ENCODE assay signal across 35 cellular contexts in genomic region chrX:85026170-85026569, GRCh38.
"Had no signal": no experiment of that assay in that cellular context is flagged by ENCODE, and none has a peak within 500 bp of the region (broad histone marks: within the 10 kb centered on the region; RNA-seq: fewer than 3 reads in every experiment).

No MANE protein-coding gene starts in this region.

- H3K9me3 ChIP-seq: adrenal gland, body of pancreas, esophagus muscularis mucosa, gastrocnemius medialis had no signal

- ATAC-seq: activated CD4-positive, alpha-beta T cell treated with anti-CD3 and anti-CD28 coated beads for 36 hours; activated CD8-positive, alpha-beta memory T cell treated with anti-CD3 and anti-CD28 coated beads, Interleukin-2, amount 10 ng/mL, durations not matched to agents 7 days and 5 days; activated CD8-positive, alpha-beta T cell treated with anti-CD3 and anti-CD28 coated beads, Interleukin-2, amount 10 ng/mL, durations not matched to agents 7 days and 5 days; activated naive CD8-positive, alpha-beta T cell treated with anti-CD3 and anti-CD28 coated beads, Interleukin-2, amount 50 U/mL, for 24 hours; body of pancreas; effector memory CD8-positive, alpha-beta T cell; foreskin keratinocyte; gastrocnemius medialis; heart left ventricle had no signal

- H3K4me1 Mint-ChIP-seq: activated CD4-positive, alpha-beta T cell treated with anti-CD3 and anti-CD28 coated beads for 36 hours; activated CD4-positive, alpha-beta T cell treated with anti-CD3 and anti-CD28 coated beads, Interleukin-2, amount 10 ng/mL, durations not matched to agents 24 days and 14 days; activated CD8-positive, alpha-beta memory T cell treated with anti-CD3 and anti-CD28 coated beads, Interleukin-2, amount 10 ng/mL, durations not matched to agents 7 days and 5 days; activated naive CD8-positive, alpha-beta T cell treated with anti-CD3 and anti-CD28 coated beads for 36 hours; activated naive CD8-positive, alpha-beta T cell treated with anti-CD3 and anti-CD28 coated beads, Interleukin-2, amount 50 U/mL, for 24 hours had no signal

- H3K9me3 Mint-ChIP-seq: activated CD4-positive, alpha-beta memory T cell treated with anti-CD3 and anti-CD28 coated beads for 36 hours; activated CD4-positive, alpha-beta T cell treated with anti-CD3 and anti-CD28 coated beads, Interleukin-2, amount 10 ng/mL, durations not matched to agents 24 days and 14 days; activated naive CD4-positive, alpha-beta T cell treated with anti-CD3 and anti-CD28 coated beads for 36 hours; activated naive CD4-positive, alpha-beta T cell treated with anti-CD3 and anti-CD28 coated beads, Interleukin-2, amount 50 U/mL, for 24 hours; activated naive CD8-positive, alpha-beta T cell treated with anti-CD3 and anti-CD28 coated beads for 36 hours; activated T-helper 1 cell treated with anti-CD3 and anti-CD28 coated beads, Interleukin-12 subunit alpha, Interleukin-12 subunit beta, Interleukin-2, Interleukin-4 antibody, amounts not matched to agents 30 ng/mL and 10 ng/mL and 1 ng/mL, durations not matched to agents 14 hours and 24 hours and 36 hours; activated T-helper 2 cell treated with anti-CD3 and anti-CD28 coated beads, Interferon-gamma antibody, Interleukin-2, Interleukin-4, amounts not matched to agents 10 μg/mL and 5 μg/mL and 100 μg/mL, durations not matched to agents 14 hours and 24 hours and 36 hours; effector memory CD8-positive, alpha-beta T cell had no signal

- H3K4me3 ChIP-seq: adrenal gland, body of pancreas, esophagus muscularis mucosa, gastrocnemius medialis, heart left ventricle had no signal

- H3K4me3 Mint-ChIP-seq: activated CD4-positive, alpha-beta memory T cell treated with anti-CD3 and anti-CD28 coated beads for 36 hours; activated CD4-positive, alpha-beta T cell treated with anti-CD3 and anti-CD28 coated beads for 36 hours; activated CD4-positive, alpha-beta T cell treated with anti-CD3 and anti-CD28 coated beads, Interleukin-2, amount 10 ng/mL, durations not matched to agents 24 days and 14 days; activated CD8-positive, alpha-beta memory T cell treated with anti-CD3 and anti-CD28 coated beads, Interleukin-2, amount 10 ng/mL, durations not matched to agents 7 days and 5 days; activated CD8-positive, alpha-beta T cell treated with anti-CD3 and anti-CD28 coated beads, Interleukin-2, amount 10 ng/mL, durations not matched to agents 7 days and 5 days; activated naive CD4-positive, alpha-beta T cell treated with anti-CD3 and anti-CD28 coated beads for 36 hours; activated naive CD4-positive, alpha-beta T cell treated with anti-CD3 and anti-CD28 coated beads, Interleukin-2, amount 50 U/mL, for 24 hours; activated naive CD8-positive, alpha-beta T cell treated with anti-CD3 and anti-CD28 coated beads for 36 hours; activated naive CD8-positive, alpha-beta T cell treated with anti-CD3 and anti-CD28 coated beads, Interleukin-2, amount 50 U/mL, for 24 hours; activated T-helper 1 cell treated with anti-CD3 and anti-CD28 coated beads, Interleukin-12 subunit alpha, Interleukin-12 subunit beta, Interleukin-2, Interleukin-4 antibody, amounts not matched to agents 30 ng/mL and 10 ng/mL and 1 ng/mL, durations not matched to agents 14 hours and 24 hours and 36 hours; effector memory CD8-positive, alpha-beta T cell; T-helper 2 cell treated with Interferon-gamma antibody and Interleukin-4, amounts not matched to agents 5 μg/mL and 100 μg/mL, for 36 hours had no signal

- H3K27ac ChIP-seq: adrenal gland, body of pancreas, esophagus muscularis mucosa, foreskin keratinocyte, gastrocnemius medialis, heart left ventricle, WERI-Rb-1 had no signal

- H3K36me3 ChIP-seq: adrenal gland, esophagus muscularis mucosa, gastrocnemius medialis, heart left ventricle, WERI-Rb-1 had no signal

- H3K27ac Mint-ChIP-seq: activated CD4-positive, alpha-beta memory T cell treated with anti-CD3 and anti-CD28 coated beads for 36 hours; activated CD4-positive, alpha-beta T cell treated with anti-CD3 and anti-CD28 coated beads for 36 hours; activated CD4-positive, alpha-beta T cell treated with anti-CD3 and anti-CD28 coated beads, Interleukin-2, amount 10 ng/mL, durations not matched to agents 24 days and 14 days; activated CD8-positive, alpha-beta memory T cell treated with anti-CD3 and anti-CD28 coated beads, Interleukin-2, amount 10 ng/mL, durations not matched to agents 7 days and 5 days; activated CD8-positive, alpha-beta T cell treated with anti-CD3 and anti-CD28 coated beads, Interleukin-2, amount 10 ng/mL, durations not matched to agents 7 days and 5 days; activated naive CD4-positive, alpha-beta T cell treated with anti-CD3 and anti-CD28 coated beads for 36 hours; activated naive CD4-positive, alpha-beta T cell treated with anti-CD3 and anti-CD28 coated beads, Interleukin-2, amount 50 U/mL, for 24 hours; activated naive CD8-positive, alpha-beta T cell treated with anti-CD3 and anti-CD28 coated beads for 36 hours; activated naive CD8-positive, alpha-beta T cell treated with anti-CD3 and anti-CD28 coated beads, Interleukin-2, amount 50 U/mL, for 24 hours; activated T-helper 1 cell treated with anti-CD3 and anti-CD28 coated beads, Interleukin-12 subunit alpha, Interleukin-12 subunit beta, Interleukin-2, Interleukin-4 antibody, amounts not matched to agents 30 ng/mL and 10 ng/mL and 1 ng/mL, durations not matched to agents 14 hours and 24 hours and 36 hours; activated T-helper 2 cell treated with anti-CD3 and anti-CD28 coated beads, Interferon-gamma antibody, Interleukin-2, Interleukin-4, amounts not matched to agents 10 μg/mL and 5 μg/mL and 100 μg/mL, durations not matched to agents 14 hours and 24 hours and 36 hours; effector memory CD8-positive, alpha-beta T cell; T-helper 2 cell treated with Interferon-gamma antibody and Interleukin-4, amounts not matched to agents 5 μg/mL and 100 μg/mL, for 36 hours had no signal

- H3K27me3 ChIP-seq: adrenal gland, body of pancreas, esophagus muscularis mucosa, foreskin keratinocyte, gastrocnemius medialis, heart left ventricle had no signal

- H3K27me3 Mint-ChIP-seq: activated CD4-positive, alpha-beta memory T cell treated with anti-CD3 and anti-CD28 coated beads for 36 hours; activated CD4-positive, alpha-beta T cell treated with anti-CD3 and anti-CD28 coated beads for 36 hours; activated CD4-positive, alpha-beta T cell treated with anti-CD3 and anti-CD28 coated beads, Interleukin-2, amount 10 ng/mL, durations not matched to agents 24 days and 14 days; activated CD8-positive, alpha-beta memory T cell treated with anti-CD3 and anti-CD28 coated beads, Interleukin-2, amount 10 ng/mL, durations not matched to agents 7 days and 5 days; activated naive CD4-positive, alpha-beta T cell treated with anti-CD3 and anti-CD28 coated beads, Interleukin-2, amount 50 U/mL, for 24 hours; activated naive CD8-positive, alpha-beta T cell treated with anti-CD3 and anti-CD28 coated beads for 36 hours; activated naive CD8-positive, alpha-beta T cell treated with anti-CD3 and anti-CD28 coated beads, Interleukin-2, amount 50 U/mL, for 24 hours; effector memory CD8-positive, alpha-beta T cell had no signal

- DNase-seq: activated CD4-positive, alpha-beta memory T cell treated with anti-CD3 and anti-CD28 coated beads for 36 hours; activated CD4-positive, alpha-beta T cell treated with anti-CD3 and anti-CD28 coated beads for 36 hours; activated CD4-positive, alpha-beta T cell treated with anti-CD3 and anti-CD28 coated beads, Interleukin-2, amount 10 ng/mL, durations not matched to agents 24 days and 14 days; activated CD4-positive, CD25-positive, alpha-beta regulatory T cell; activated CD4-positive, CD25-positive, alpha-beta regulatory T cell treated with anti-CD3 and anti-CD28 coated beads, Interleukin-2, amount 50 U/mL, for 72 hours; activated CD8-positive, alpha-beta memory T cell treated with anti-CD3 and anti-CD28 coated beads, Interleukin-2, amount 10 ng/mL, durations not matched to agents 7 days and 5 days; activated CD8-positive, alpha-beta memory T cell treated with anti-CD3 and anti-CD28 coated beads, Interleukin-2, amount 50 U/mL, for 4 hours; activated CD8-positive, alpha-beta T cell treated with anti-CD3 and anti-CD28 coated beads, Interleukin-2, amount 10 ng/mL, durations not matched to agents 7 days and 5 days; activated effector memory CD4-positive, alpha-beta T cell treated with anti-CD3 and anti-CD28 coated beads, Interleukin-2, amount 50 U/mL, for 16 hours; activated naive CD4-positive, alpha-beta T cell treated with anti-CD3 and anti-CD28 coated beads for 36 hours; activated naive CD8-positive, alpha-beta T cell treated with anti-CD3 and anti-CD28 coated beads for 36 hours; activated naive CD8-positive, alpha-beta T cell treated with anti-CD3 and anti-CD28 coated beads, Interleukin-2, amount 50 U/mL, for 24 hours; activated T-cell treated with anti-CD3 and anti-CD28 coated beads, Interleukin-2, amount 50 U/mL, for 1 hour; activated T-cell treated with anti-CD3 and anti-CD28 coated beads, Interleukin-2, amount 50 U/mL, for 48 hours; adrenal gland; amygdala; aorta; body of pancreas; caudate nucleus; cortex of kidney; dermis blood vessel endothelial cell; effector CD4-positive, alpha-beta T cell; effector memory CD8-positive, alpha-beta T cell; erythroblast; foreskin keratinocyte; gastrocnemius medialis; glutamatergic neuron; heart left ventricle; T1000; WERI-Rb-1 had no signal

- H3K4me1 ChIP-seq: adrenal gland, body of pancreas, foreskin keratinocyte had no signal
